In genomic region chr5:1873242-1873959, GRCh38 we compare ENCODE assay signal across 19 cellular contexts. TPM values are rescaled to one million over a fixed set of nuclear protein-coding genes. Genes with fewer than 3 reads are reported as not detected.
DNase-seq lines count a peak whose midpoint lies in the region; ATAC-seq and TF ChIP-seq lines count a peak whose summit lies in the region.
"Had no signal": no experiment of that assay in that cellular context is flagged by ENCODE, and none has a peak within 500 bp of the region (broad histone marks: within the 10 kb centered on the region; RNA-seq: fewer than 3 reads in every experiment).

No MANE protein-coding gene starts in this region.

- H3K36me3 ChIP-seq in heart right ventricle (peaks cover 0 to 7% (median 0%) of the 10 kb centered on the region in 9 donors), transverse colon (no peaks in the 10 kb centered on the region)

- WGBS in heart right ventricle, 2 donors, result 33 to 53% methylated on average over 13 of the region's 13 CpGs
- 0 to 10% methylated on average over 2 to 13 of the region's 13 CpGs for WGBS in transverse colon (ENCODE audit: low coverage in 1 of 2), 2 donors

- H3K27me3 ChIP-seq in heart right ventricle (peaks cover 18 to 69% (median 60%) of the 10 kb centered on the region in 7 donors), transverse colon (peaks cover 85% of the 10 kb centered on the region)

- TF ChIP-seq CTCF in heart right ventricle (IDR thresholded peaks at IDR 0.05), result no peak
- TF ChIP-seq CTCF in transverse colon (IDR thresholded peaks at IDR 0.05), result no peak

- ATAC-seq in heart right ventricle (peak in 1 of 8 donors; percentile 68), left cardiac atrium (no peak), left colon (peak; percentile 91), GM21528 (IDR thresholded peaks at IDR 0.05; ENCODE audit: low FRiP score, unreplicated experiment) (no peak)
- ATAC-seq in activated CD4-positive, CD25-positive, alpha-beta regulatory T cell treated with anti-CD3 and anti-CD28 coated beads, Interleukin-2, amount 50 U/mL, for 24 hours, result no peak
- ATAC-seq: CD8-positive, alpha-beta T cell had no signal

- H3K27ac ChIP-seq in heart right ventricle (no peak overlapping the region), transverse colon (no peak overlapping the region)
- H3K27ac ChIP-seq: KMS-11 had no signal

- in situ Hi-C loops in transverse colon (cut with MboI; ENCODE audit: low pct_ligation_motif_present in 1 of 4, low pct_unique_long_range_greater_than_20kb in 1 of 4, low sequenced_read_pairs in 3 of 4), result no loop called here

- TF ChIP-seq EP300 in transverse colon (IDR thresholded peaks at IDR 0.05; ENCODE audit: low read depth), result no peak

- H3K4me3 ChIP-seq in heart right ventricle (no peak overlapping the region), transverse colon (no peak overlapping the region)

- intact Hi-C loops in heart right ventricle (cut with DNase I), result no loop called here
- intact Hi-C loops in left cardiac atrium (cut with DNase I), result no loop called here
- intact Hi-C loops in left colon (cut with DNase I, micrococcal nuclease), result no loop called here
- intact Hi-C loops in transverse colon (cut with DNase I; ENCODE audit: low total_unique reads), result no loop called here

- H3K9me3 ChIP-seq in heart right ventricle, result no peaks in the 10 kb centered on the region
- no peaks in the 10 kb centered on the region for H3K9me3 ChIP-seq in transverse colon

- TF ChIP-seq POLR2A in transverse colon (IDR thresholded peaks at IDR 0.05), result no peak

- H3K4me1 ChIP-seq in heart right ventricle, result peaks cover 0 to 14% (median 7%) of the 10 kb centered on the region in 9 donors
- H3K4me1 ChIP-seq in transverse colon, result peaks cover 0 to 32% (median 6%) of the 10 kb centered on the region in 4 donors

- DNase-seq in NCI-H1417 (lab: John Stamatoyannopoulos, UW) (peak in 2 of 3 experiments; percentile 16 to 31), NCI-H1417 treated with DMSO at 0.1 percent for 48 hours (lab: John Stamatoyannopoulos, UW) (no peak), heart right ventricle (peak; percentile 19 to 36), left cardiac atrium (no peak), left colon (peak in 1 of 2 donors; percentile 72), transverse colon (peak; percentile 55)
- DNase-seq: 8988T; C1 segment of cervical spinal cord; CD8-positive, alpha-beta T cell; GDM1; IMR-90; NCI-H187; NK-92 treated with Interleukin-12 subunit alpha and Interleukin-12 subunit beta, amount 100 ng/mL, for 24 hours; SHP77; SW 1271 had no signal

RNA-seq across cellular contexts. Expression of gene IRX4, which starts 9.3 kb away (rescaled TPM):
- total RNA-seq in heart right ventricle (10 to 100 TPM in 8 of 10 donors, 1 to 10 TPM in 2; 9.7 to 19.1 (median 11.7) TPM), left cardiac atrium (under 1 TPM; 0.18 to 0.50 TPM), left colon (not detected), transverse colon (not detected)
- polyA plus RNA-seq in heart right ventricle, result 10 to 100 TPM in 1 of 2 donors, 1 to 10 TPM in 1; 6.1 to 10.2 TPM
- total RNA-seq: CD8-positive, alpha-beta T cell; H4; IMR-90 had no signal
- polyA plus RNA-seq: IMR-90 had no signal

Comparison
In these comparisons a context has a peak if more than half of its experiments do, and no peak if none do; other contexts are left out.
1. DNase-seq: peak in NCI-H1417 (2 of 3), heart right ventricle (2 of 2) and transverse colon (single experiment); none in NCI-H1417 treated with DMSO at 0.1 percent for 48 hours (single experiment) and left cardiac atrium (single experiment).
2. RNA of gene IRX4, which starts 9.3 kb away (total RNA-seq): 9.7 to 19.1 TPM in heart right ventricle; 0.18 to 0.50 TPM in left cardiac atrium, not detected in left colon and not detected in transverse colon; every median in the first group is over 4 times any median in the second.